ENCODE assay signal across 24 cellular contexts in genomic region chr5:53893626-53894025, GRCh38.
"Had no signal": no experiment of that assay in that cellular context is flagged by ENCODE, and none has a peak within 500 bp of the region (broad histone marks: within the 10 kb centered on the region; RNA-seq: fewer than 3 reads in every experiment).

No MANE protein-coding gene starts in this region.

- H3K36me3 ChIP-seq: Peyer's patch had no signal

- H3K27ac ChIP-seq: Peyer's patch, RWPE1 had no signal

- ATAC-seq: activated T-helper 17 cell treated with anti-CD3 and anti-CD28 coated beads, Interleukin-2, amount 50 U/mL, for 72 hours; K562; T-cell had no signal

- H3K4me1 ChIP-seq: Peyer's patch had no signal

- DNase-seq: activated B cell treated with CpG ODN at 0.5 μM for 24 hours; activated CD4-positive, alpha-beta T cell treated with anti-CD3 and anti-CD28 coated beads for 1 hour; activated CD4-positive, alpha-beta T cell treated with anti-CD3 and anti-CD28 coated beads, Interleukin-2, amount 10 ng/mL, durations not matched to agents 24 days and 14 days; activated CD4-positive, alpha-beta T cell treated with anti-CD3 and anti-CD28 coated beads, Interleukin-2, amount 50 U/mL, for 48 hours; activated gamma-delta T cell; activated naive CD4-positive, alpha-beta T cell treated with anti-CD3 and anti-CD28 coated beads for 36 hours; activated T-cell treated with anti-CD3 and anti-CD28 coated beads for 4 hours; activated T-cell treated with anti-CD3 and anti-CD28 coated beads, Interleukin-2, amount 50 U/mL, for 48 hours; amygdala; Karpas-422; MM.1S; NCI-H1092; NCI-H1436; NCI-H1694 treated with DMSO at 0.1 percent for 48 hours; NCI-H2029 treated with DMSO at 0.1 percent for 48 hours; NCI-H226; Peyer's patch; SHP77 treated with DMSO at 0.1 percent for 48 hours; T-cell; T-helper 2 cell; T1000 had no signal

- H3K27me3 ChIP-seq: Peyer's patch had no signal

- H3K9me3 ChIP-seq: Peyer's patch had no signal

- H3K4me3 ChIP-seq: K562, Peyer's patch had no signal
